Comparison of ENCODE assay signal across 24 cellular contexts in genomic region chr17:30556374-30557332, GRCh38.
DNase-seq lines count a peak whose midpoint lies in the region; ATAC-seq, FAIRE-seq and TF ChIP-seq lines count a peak whose summit lies in the region.
"Had no signal": no experiment of that assay in that cellular context is flagged by ENCODE, and none has a peak within 500 bp of the region (broad histone marks: within the 10 kb centered on the region; RNA-seq: fewer than 3 reads in every experiment).

No MANE protein-coding gene starts in this region.

- H3K9ac ChIP-seq in HepG2 (ENCODE audit: insufficient read depth, low read depth, low read length) = no peak overlapping the region
- H3K9ac ChIP-seq in endodermal cell (ENCODE audit: extremely low read depth, low read length, poor library complexity, severe bottlenecking) = no peak overlapping the region

- H3K27me3 ChIP-seq in HepG2 (ENCODE audit: control insufficient read depth in 1 of 2, insufficient read depth in 2 of 2, low read length in 2 of 2) (peaks cover 0 to 2% of the 10 kb centered on the region in 2 experiments; a peak in 3 of 5 replicates), right lobe of liver (no peaks in the 10 kb centered on the region), endodermal cell (ENCODE audit: control insufficient read depth, insufficient read depth, low read length, poor library complexity, severe bottlenecking) (no peaks in the 10 kb centered on the region), WERI-Rb-1 (ENCODE audit: insufficient read depth, low read depth, severe bottlenecking) (no peaks in the 10 kb centered on the region)
- H3K27me3 ChIP-seq: BE2C had no signal

- no peak for TF ChIP-seq CTCF in HepG2 (CRISPR knock-in tag; IDR thresholded peaks at IDR 0.05)
- no peak for TF ChIP-seq CTCF in right lobe of liver (IDR thresholded peaks at IDR 0.05)
- no peak for TF ChIP-seq CTCF in endodermal cell (conservative IDR thresholded peaks at IDR 0.05)
- TF ChIP-seq CTCF in neural crest cell (conservative IDR thresholded peaks at IDR 0.05) = no peak
- TF ChIP-seq CTCF in WERI-Rb-1 (IDR thresholded peaks at IDR 0.05; ENCODE audit: low read depth, low read length) = no peak

- H4K20me1 ChIP-seq in HepG2 (ENCODE audit: insufficient read depth, low read length) = no peaks in the 10 kb centered on the region

- TF ChIP-seq EP300 in HepG2 (IDR thresholded peaks at IDR 0.05; ENCODE audit: low read depth in 2 of 2, low read length in 2 of 2) (no peak), HepG2 (CRISPR knock-in tag; IDR thresholded peaks at IDR 0.05; ENCODE audit: borderline replicate concordance) (no peak)

- 54% methylated on average over 14 of the region's 26 CpGs for WGBS in HepG2 (ENCODE audit: low lambda C conversion rate)
- WGBS in right lobe of liver (ENCODE audit: insufficient coverage, low coverage, low lambda C conversion rate, missing lambda C conversion rate) = 36% methylated on average over 3 of the region's 26 CpGs
- WGBS in endodermal cell (ENCODE audit: insufficient coverage in 1 of 2, insufficient read length in 1 of 2), 2 experiments = 91 to 92% methylated on average over 19 to 26 of the region's 26 CpGs

- H3K36me3 ChIP-seq in HepG2 (replicated peaks in 1 of 2; ENCODE audit: control insufficient read depth in 1 of 2, insufficient read depth in 2 of 2, low read length in 2 of 2) = no peaks in the 10 kb centered on the region
- H3K36me3 ChIP-seq in right lobe of liver = no peaks in the 10 kb centered on the region
- no peaks in the 10 kb centered on the region for H3K36me3 ChIP-seq in endodermal cell (ENCODE audit: control insufficient read depth, insufficient read depth, low read length)
- H3K36me3 ChIP-seq in WERI-Rb-1 = no peaks in the 10 kb centered on the region
- H3K36me3 ChIP-seq: BE2C, HAP-1 had no signal

- CTCF ChIA-PET in HepG2 (lab: Yijun Ruan, JAX; ENCODE audit: low intra/inter-chr PET ratio, low total read pairs) = no interaction called here

- BruUV-seq in HepG2 (replicated peaks; lab: Mats Ljungman, UMichigan) = no TSS peak

- H3K27ac ChIP-seq in HepG2 (ENCODE audit: extremely low read length, insufficient read depth, low read length) = no peak overlapping the region
- H3K27ac ChIP-seq in right lobe of liver = no peak overlapping the region
- no peak overlapping the region for H3K27ac ChIP-seq in endodermal cell (ENCODE audit: low read depth, low read length)
- no peak overlapping the region for H3K27ac ChIP-seq in WERI-Rb-1

- intact Hi-C loops in HepG2 (cut with micrococcal nuclease; ENCODE audit: unreplicated experiment) = no loop called here
- intact Hi-C loops in right lobe of liver (cut with DNase I) = no loop called here

- H3K4me3 Mint-ChIP-seq in endodermal cell = no peak overlapping the region
- no peak overlapping the region for H3K4me3 Mint-ChIP-seq in neural crest cell

- H2AFZ ChIP-seq in HepG2 (ENCODE audit: low read length) = no peak overlapping the region

- in situ Hi-C loops in HepG2 (cut with HindIII; ENCODE audit: extremely low pct_ligation_motif_present, low pct_unique_long_range_greater_than_20kb) = no loop called here

- H3K4me2 ChIP-seq in HepG2 (ENCODE audit: low read depth, low read length) = peak overlapping the region; percentile 9; the same call in 1 of the 2 replicates

- H3K79me2 ChIP-seq in HepG2 (ENCODE audit: insufficient read depth, low read length) = no peaks in the 10 kb centered on the region

- H3K9me3 ChIP-seq in HepG2 (ENCODE audit: low read length) (no peaks in the 10 kb centered on the region), right lobe of liver (no peaks in the 10 kb centered on the region), endodermal cell (ENCODE audit: control insufficient read depth, low read length) (no peaks in the 10 kb centered on the region), WERI-Rb-1 (ENCODE audit: severe bottlenecking) (no peaks in the 10 kb centered on the region)
- H3K9me3 ChIP-seq: BE2C, HAP-1 had no signal

- H3K4me3 ChIP-seq in HepG2 (replicated peaks in 1 of 3; ENCODE audit: insufficient read depth in 1 of 3, low read depth in 2 of 3, low read length in 3 of 3) (no peak overlapping the region), right lobe of liver (no peak overlapping the region), endodermal cell (ENCODE audit: low read length) (no peak overlapping the region), WERI-Rb-1 (ENCODE audit: low read depth, low read length) (no peak overlapping the region)
- H3K4me3 ChIP-seq: HAP-1 had no signal

- H3K9me3 Mint-ChIP-seq in endodermal cell (no peaks in the 10 kb centered on the region), neural crest cell (no peaks in the 10 kb centered on the region)

- POLR2A ChIA-PET in HepG2 (lab: Yijun Ruan, JAX) = interaction anchor here (0.6 kb wide), 1 partner anchor 76 kb away, joined by 3 read pairs; no protein-coding TSS in a partner anchor

- TF ChIP-seq POLR2A in HepG2 (IDR thresholded peaks at IDR 0.05; ENCODE audit: insufficient read depth in 1 of 2, low read depth in 2 of 2, low read length in 2 of 2) (no peak), right lobe of liver (IDR thresholded peaks at IDR 0.05) (no peak)

- no peak for FAIRE-seq in HepG2 (lab: Jason Lieb, UNC)
- FAIRE-seq: D721Med, GM19239, HTR-8/SVneo, RCC 7860 had no signal

- no peak for TF ChIP-seq RAD21 in HepG2 (CRISPR knock-in tag; IDR thresholded peaks at IDR 0.05)

- H3K27ac Mint-ChIP-seq in endodermal cell (no peak overlapping the region), neural crest cell (ENCODE audit: unreplicated experiment) (peak overlapping the region; percentile 78)

- H3K4me1 Mint-ChIP-seq in endodermal cell (peaks cover under 1% of the 10 kb centered on the region), neural crest cell (peaks cover 2% of the 10 kb centered on the region)

- ATAC-seq in HepG2 (no peak), right lobe of liver (no peak)
- ATAC-seq: Right ventricle myocardium inferior had no signal

- H3K27me3 Mint-ChIP-seq in endodermal cell (ENCODE audit: insufficient read depth) = peaks cover 2% of the 10 kb centered on the region
- no peaks in the 10 kb centered on the region for H3K27me3 Mint-ChIP-seq in neural crest cell (ENCODE audit: low read depth)
- H3K27me3 Mint-ChIP-seq: IgD-negative memory B cell had no signal

- DNase-seq in HepG2 (ENCODE audit: low spot score) (no peak), right lobe of liver (no peak), endodermal cell (peak; percentile 41), neural crest cell (ENCODE audit: low read depth, low spot score) (no peak), ureter (ENCODE audit: low spot score) (peak; percentile 26), SIG-M5 treated with dmso at 0.1 percent for 504 hours (lab: John Stamatoyannopoulos, UW; ENCODE audit: unreplicated experiment) (no peak), WERI-Rb-1 (no peak), glomerular visceral epithelial cell (ENCODE audit: extremely low spot score) (no peak)
- DNase-seq: BE2C, EL, GF-D8, Karpas-422, NCI-H1417, NCI-H1694 treated with DMSO at 0.1 percent for 48 hours, NCI-H2081 treated with DMSO at 0.1 percent for 48 hours, NCI-H2171 treated with DMSO at 0.1 percent for 48 hours, NCI-H524 treated with DMSO at 0.1 percent for 48 hours had no signal

- H3K36me3 Mint-ChIP-seq in endodermal cell (ENCODE audit: low read depth) (no peaks in the 10 kb centered on the region), neural crest cell (ENCODE audit: low read depth) (no peaks in the 10 kb centered on the region)
- H3K36me3 Mint-ChIP-seq: IgD-negative memory B cell had no signal

- H3K4me1 ChIP-seq in HepG2 (ENCODE audit: insufficient read depth, low read length) (peaks cover 50% of the 10 kb centered on the region), right lobe of liver (no peaks in the 10 kb centered on the region), endodermal cell (ENCODE audit: control insufficient read depth, insufficient read depth, low read length) (no peaks in the 10 kb centered on the region)
- H3K4me1 ChIP-seq: BE2C, HAP-1 had no signal

TF ChIP-seq in HepG2, 621 proteins besides CTCF, POLR2A, EP300 and RAD21:
- TF ChIP-seq SETDB1 (CRISPR knock-in tag; IDR thresholded peaks at IDR 0.05; ENCODE audit: borderline replicate concordance) = no peak
- no peak for TF ChIP-seq ZNF781 (CRISPR knock-in tag; IDR thresholded peaks at IDR 0.05; ENCODE audit: borderline replicate concordance, not compliant biosample characterization)
- 0 out of 2 replicates have a peak, but pooled peaks have one; percentile 4 for TF ChIP-seq MYC (CRISPR knock-in tag; IDR thresholded peaks at IDR 0.05; ENCODE audit: borderline replicate concordance)
TF ChIP-seq in HepG2: peak in this region for 1.

Comparison
In these comparisons a context has a peak if more than half of its experiments do, and no peak if none do; other contexts are left out.
1. DNase-seq: peak in endodermal cell (single experiment) and ureter (single experiment); none in HepG2 (single experiment), right lobe of liver (0 of 3), neural crest cell (single experiment), SIG-M5 treated with dmso at 0.1 percent for 504 hours (single experiment), WERI-Rb-1 (single experiment) and glomerular visceral epithelial cell (single experiment).